Comparison of ENCODE assay signal across 1 cellular context in genomic region chr19:55599468-55600335, GRCh38.
A peak's percentile ranks its signal among the peaks of the same experiment; 100 is the strongest.
TF ChIP-seq lines count a peak whose summit lies in the region.

A gene with protein sequence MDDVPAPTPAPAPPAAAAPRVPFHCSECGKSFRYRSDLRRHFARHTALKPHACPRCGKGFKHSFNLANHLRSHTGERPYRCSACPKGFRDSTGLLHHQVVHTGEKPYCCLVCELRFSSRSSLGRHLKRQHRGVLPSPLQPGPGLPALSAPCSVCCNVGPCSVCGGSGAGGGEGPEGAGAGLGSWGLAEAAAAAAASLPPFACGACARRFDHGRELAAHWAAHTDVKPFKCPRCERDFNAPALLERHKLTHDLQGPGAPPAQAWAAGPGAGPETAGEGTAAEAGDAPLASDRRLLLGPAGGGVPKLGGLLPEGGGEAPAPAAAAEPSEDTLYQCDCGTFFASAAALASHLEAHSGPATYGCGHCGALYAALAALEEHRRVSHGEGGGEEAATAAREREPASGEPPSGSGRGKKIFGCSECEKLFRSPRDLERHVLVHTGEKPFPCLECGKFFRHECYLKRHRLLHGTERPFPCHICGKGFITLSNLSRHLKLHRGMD (minus strand): TSS chr19:55599517. CDS start chr19:55597865, 1,652 bp downstream.
ZNF524 (plus strand) TSS chr19:55600288; CDS start chr19:55602113, 1,825 bp downstream.

TF ChIP-seq in HepG2, 621 proteins besides CTCF, POLR2A, EP300 and RAD21 (continued from another document and continues in another):
- TF ChIP-seq, protein P1, sequence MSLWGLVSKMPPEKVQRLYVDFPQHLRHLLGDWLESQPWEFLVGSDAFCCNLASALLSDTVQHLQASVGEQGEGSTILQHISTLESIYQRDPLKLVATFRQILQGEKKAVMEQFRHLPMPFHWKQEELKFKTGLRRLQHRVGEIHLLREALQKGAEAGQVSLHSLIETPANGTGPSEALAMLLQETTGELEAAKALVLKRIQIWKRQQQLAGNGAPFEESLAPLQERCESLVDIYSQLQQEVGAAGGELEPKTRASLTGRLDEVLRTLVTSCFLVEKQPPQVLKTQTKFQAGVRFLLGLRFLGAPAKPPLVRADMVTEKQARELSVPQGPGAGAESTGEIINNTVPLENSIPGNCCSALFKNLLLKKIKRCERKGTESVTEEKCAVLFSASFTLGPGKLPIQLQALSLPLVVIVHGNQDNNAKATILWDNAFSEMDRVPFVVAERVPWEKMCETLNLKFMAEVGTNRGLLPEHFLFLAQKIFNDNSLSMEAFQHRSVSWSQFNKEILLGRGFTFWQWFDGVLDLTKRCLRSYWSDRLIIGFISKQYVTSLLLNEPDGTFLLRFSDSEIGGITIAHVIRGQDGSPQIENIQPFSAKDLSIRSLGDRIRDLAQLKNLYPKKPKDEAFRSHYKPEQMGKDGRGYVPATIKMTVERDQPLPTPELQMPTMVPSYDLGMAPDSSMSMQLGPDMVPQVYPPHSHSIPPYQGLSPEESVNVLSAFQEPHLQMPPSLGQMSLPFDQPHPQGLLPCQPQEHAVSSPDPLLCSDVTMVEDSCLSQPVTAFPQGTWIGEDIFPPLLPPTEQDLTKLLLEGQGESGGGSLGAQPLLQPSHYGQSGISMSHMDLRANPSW (CRISPR knock-in tag; IDR thresholded peaks at IDR 0.05; ENCODE audit: borderline replicate concordance): no peak
- TF ChIP-seq POLR2AphosphoS5 (IDR thresholded peaks at IDR 0.05; ENCODE audit: low read depth, low read length) (peak; percentile 18; the same call in 1 of the 2 replicates), HOXD1 (CRISPR knock-in tag; IDR thresholded peaks at IDR 0.05) (no peak), ZMAT3 (CRISPR knock-in tag; conservative IDR thresholded peaks at IDR 0.05) (0 out of 2 replicates have a peak, but pooled peaks have one; percentile 44), ZMYM3 (CRISPR knock-in tag; IDR thresholded peaks at IDR 0.05) (peak; percentile 58; the same call in 1 of the 2 replicates), ZNF264 (CRISPR knock-in tag; IDR thresholded peaks at IDR 0.05) (no peak), ZNF703 (CRISPR knock-in tag; IDR thresholded peaks at IDR 0.05; ENCODE audit: borderline replicate concordance) (peak; percentile 49; the same call in 1 of the 2 replicates), CEBPG (CRISPR knock-in tag; IDR thresholded peaks at IDR 0.05) (no peak; the same call in 1 of the 2 replicates), ZNF816 (CRISPR knock-in tag; IDR thresholded peaks at IDR 0.05; ENCODE audit: borderline replicate concordance) (0 out of 2 replicates have a peak, but pooled peaks have one; percentile 53), ZNF20 (CRISPR knock-in tag; IDR thresholded peaks at IDR 0.05) (0 out of 2 replicates have a peak, but pooled peaks have one; percentile 18), ZFYVE20 (CRISPR knock-in tag; IDR thresholded peaks at IDR 0.05; ENCODE audit: borderline replicate concordance, low read depth) (no peak), KDM5A (IDR thresholded peaks at IDR 0.05; ENCODE audit: borderline replicate concordance, low read length) (peak; percentile 62; the same call in 1 of the 2 replicates), NFE2L1 (CRISPR knock-in tag; IDR thresholded peaks at IDR 0.05; ENCODE audit: borderline replicate concordance) (no peak), GMEB2 (CRISPR knock-in tag; IDR thresholded peaks at IDR 0.05; ENCODE audit: low read depth) (peak; percentile 37; the same call in 1 of the 2 replicates), ETV6 (CRISPR knock-in tag; conservative IDR thresholded peaks at IDR 0.05) (peak; percentile 49; the same call in 1 of the 2 replicates), NPAS2 (CRISPR knock-in tag; IDR thresholded peaks at IDR 0.05; ENCODE audit: borderline replicate concordance) (no peak), ZBTB3 (CRISPR knock-in tag; IDR thresholded peaks at IDR 0.05; ENCODE audit: borderline replicate concordance, low read depth) (no peak), SKIL (CRISPR knock-in tag; IDR thresholded peaks at IDR 0.05; ENCODE audit: borderline replicate concordance) (no peak), BCL3 (CRISPR knock-in tag; IDR thresholded peaks at IDR 0.05) (no peak; the same call in 1 of the 2 replicates), ZNF777 (CRISPR knock-in tag; IDR thresholded peaks at IDR 0.05) (peak; percentile 47; the same call in 1 of the 2 replicates), ZNF879 (CRISPR knock-in tag; IDR thresholded peaks at IDR 0.05) (0 out of 2 replicates have a peak, but pooled peaks have one; percentile 51), ZNF234 (CRISPR knock-in tag; conservative IDR thresholded peaks at IDR 0.05) (no peak), ZNF407 (CRISPR knock-in tag; IDR thresholded peaks at IDR 0.05; ENCODE audit: not compliant biosample characterization) (no peak), TAF15 (IDR thresholded peaks at IDR 0.05; ENCODE audit: low read depth, low read length, poor library complexity, severe bottlenecking) (no peak), ZNF484 (CRISPR knock-in tag; IDR thresholded peaks at IDR 0.05; ENCODE audit: borderline replicate concordance, low read depth) (no peak), FOXK1 (CRISPR knock-in tag; IDR thresholded peaks at IDR 0.05; ENCODE audit: borderline replicate concordance, low read depth) (peak; percentile 66; the same call in 1 of the 2 replicates), ZNF572 (CRISPR knock-in tag; IDR thresholded peaks at IDR 0.05) (no peak)
- TF ChIP-seq, protein P2, sequence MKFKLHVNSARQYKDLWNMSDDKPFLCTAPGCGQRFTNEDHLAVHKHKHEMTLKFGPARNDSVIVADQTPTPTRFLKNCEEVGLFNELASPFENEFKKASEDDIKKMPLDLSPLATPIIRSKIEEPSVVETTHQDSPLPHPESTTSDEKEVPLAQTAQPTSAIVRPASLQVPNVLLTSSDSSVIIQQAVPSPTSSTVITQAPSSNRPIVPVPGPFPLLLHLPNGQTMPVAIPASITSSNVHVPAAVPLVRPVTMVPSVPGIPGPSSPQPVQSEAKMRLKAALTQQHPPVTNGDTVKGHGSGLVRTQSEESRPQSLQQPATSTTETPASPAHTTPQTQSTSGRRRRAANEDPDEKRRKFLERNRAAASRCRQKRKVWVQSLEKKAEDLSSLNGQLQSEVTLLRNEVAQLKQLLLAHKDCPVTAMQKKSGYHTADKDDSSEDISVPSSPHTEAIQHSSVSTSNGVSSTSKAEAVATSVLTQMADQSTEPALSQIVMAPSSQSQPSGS (CRISPR knock-in tag; IDR thresholded peaks at IDR 0.05): 0 out of 2 replicates have a peak, but pooled peaks have one; percentile 19
- TF ChIP-seq, protein P3, sequence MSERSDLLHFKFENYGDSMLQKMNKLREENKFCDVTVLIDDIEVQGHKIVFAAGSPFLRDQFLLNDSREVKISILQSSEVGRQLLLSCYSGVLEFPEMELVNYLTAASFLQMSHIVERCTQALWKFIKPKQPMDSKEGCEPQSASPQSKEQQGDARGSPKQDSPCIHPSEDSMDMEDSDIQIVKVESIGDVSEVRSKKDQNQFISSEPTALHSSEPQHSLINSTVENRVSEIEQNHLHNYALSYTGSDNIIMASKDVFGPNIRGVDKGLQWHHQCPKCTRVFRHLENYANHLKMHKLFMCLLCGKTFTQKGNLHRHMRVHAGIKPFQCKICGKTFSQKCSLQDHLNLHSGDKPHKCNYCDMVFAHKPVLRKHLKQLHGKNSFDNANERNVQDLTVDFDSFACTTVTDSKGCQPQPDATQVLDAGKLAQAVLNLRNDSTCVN (CRISPR knock-in tag; IDR thresholded peaks at IDR 0.05; ENCODE audit: borderline replicate concordance): no peak
- TF ChIP-seq, protein P4, sequence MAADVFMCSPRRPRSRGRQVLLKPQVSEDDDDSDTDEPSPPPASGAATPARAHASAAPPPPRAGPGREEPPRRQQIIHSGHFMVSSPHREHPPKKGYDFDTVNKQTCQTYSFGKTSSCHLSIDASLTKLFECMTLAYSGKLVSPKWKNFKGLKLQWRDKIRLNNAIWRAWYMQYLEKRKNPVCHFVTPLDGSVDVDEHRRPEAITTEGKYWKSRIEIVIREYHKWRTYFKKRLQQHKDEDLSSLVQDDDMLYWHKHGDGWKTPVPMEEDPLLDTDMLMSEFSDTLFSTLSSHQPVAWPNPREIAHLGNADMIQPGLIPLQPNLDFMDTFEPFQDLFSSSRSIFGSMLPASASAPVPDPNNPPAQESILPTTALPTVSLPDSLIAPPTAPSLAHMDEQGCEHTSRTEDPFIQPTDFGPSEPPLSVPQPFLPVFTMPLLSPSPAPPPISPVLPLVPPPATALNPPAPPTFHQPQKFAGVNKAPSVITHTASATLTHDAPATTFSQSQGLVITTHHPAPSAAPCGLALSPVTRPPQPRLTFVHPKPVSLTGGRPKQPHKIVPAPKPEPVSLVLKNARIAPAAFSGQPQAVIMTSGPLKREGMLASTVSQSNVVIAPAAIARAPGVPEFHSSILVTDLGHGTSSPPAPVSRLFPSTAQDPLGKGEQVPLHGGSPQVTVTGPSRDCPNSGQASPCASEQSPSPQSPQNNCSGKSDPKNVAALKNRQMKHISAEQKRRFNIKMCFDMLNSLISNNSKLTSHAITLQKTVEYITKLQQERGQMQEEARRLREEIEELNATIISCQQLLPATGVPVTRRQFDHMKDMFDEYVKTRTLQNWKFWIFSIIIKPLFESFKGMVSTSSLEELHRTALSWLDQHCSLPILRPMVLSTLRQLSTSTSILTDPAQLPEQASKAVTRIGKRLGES (CRISPR knock-in tag; IDR thresholded peaks at IDR 0.05; ENCODE audit: borderline replicate concordance): no peak
